Comparison of ENCODE assay signal across 9 cellular contexts in the genomic region with DNA sequence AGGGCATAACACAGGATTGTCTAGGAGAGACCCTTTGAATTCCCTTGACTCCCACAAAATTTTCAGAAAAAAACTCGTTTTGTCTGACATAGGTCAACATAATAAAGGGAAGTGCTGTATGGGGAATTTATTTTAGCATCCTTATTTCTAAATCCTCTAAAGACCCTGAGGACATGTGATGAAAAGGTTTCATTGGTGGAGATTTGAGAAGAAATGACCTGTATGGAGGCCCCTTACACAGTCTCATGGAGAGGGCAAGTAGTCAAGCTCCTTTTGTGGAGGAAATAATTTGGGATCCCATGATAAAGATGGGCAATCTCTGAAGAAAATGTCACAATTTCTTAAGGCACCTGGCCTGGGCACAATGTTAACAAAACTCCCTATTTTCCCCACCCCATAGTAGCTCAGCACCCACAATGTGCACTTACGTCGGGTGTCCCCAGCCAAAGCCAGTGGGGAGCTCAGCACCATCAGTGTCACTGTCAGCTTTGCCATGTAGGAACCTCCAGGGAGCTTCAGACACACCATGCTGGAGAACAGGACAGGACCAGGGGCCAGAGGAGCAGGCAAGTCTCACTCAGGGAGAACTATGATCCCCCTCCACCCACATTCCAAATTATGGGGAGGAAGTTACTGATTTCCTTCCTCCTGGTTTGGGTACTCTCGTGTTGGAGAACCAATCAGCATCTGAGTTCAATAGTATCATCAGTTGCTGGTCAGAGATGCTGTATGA. TPM values are rescaled to one million over a fixed set of nuclear protein-coding genes. Genes with fewer than 3 reads are reported as not detected.
A peak's percentile ranks its signal among the peaks of the same experiment; 100 is the strongest.
DNase-seq lines count a peak whose midpoint lies in the region; ATAC-seq and TF ChIP-seq lines count a peak whose summit lies in the region.
"Had no signal": no experiment of that assay in that cellular context is flagged by ENCODE, and none has a peak within 500 bp of the region (broad histone marks: within the 10 kb centered on the region; RNA-seq: fewer than 3 reads in every experiment).

A gene (minus strand): TSS at position 591 of the 733 bp plus-strand sequence. CDS start 63 bp downstream, at position 528.

- no peaks in the 10 kb centered on the region for H3K36me3 Mint-ChIP-seq in activated T-cell treated with anti-CD3 and anti-CD28 coated beads, Interleukin-2, amount 50 U/mL, for 4 hours (ENCODE audit: insufficient read depth)

- TF ChIP-seq CTCF in GM12864 (IDR thresholded peaks at IDR 0.05; ENCODE audit: low read depth, low read length, missing control alignments): no peak

- H3K27me3 Mint-ChIP-seq in activated T-cell treated with anti-CD3 and anti-CD28 coated beads, Interleukin-2, amount 50 U/mL, for 4 hours (ENCODE audit: low read depth): no peaks in the 10 kb centered on the region

- no peaks in the 10 kb centered on the region for H3K79me2 ChIP-seq in mesendoderm (ENCODE audit: control insufficient read depth, insufficient read depth, low read length)

- no peaks in the 10 kb centered on the region for H3K79me1 ChIP-seq in mesendoderm (ENCODE audit: low read length)

- no peak within 1 kb of the TSS for H2BK15ac ChIP-seq in mesendoderm (replicated peaks; ENCODE audit: low read depth)

- no peak within 1 kb of the TSS for H4K8ac ChIP-seq in mesendoderm (ENCODE audit: low read depth, low read length)

- no peak within 1 kb of the TSS for H4K5ac ChIP-seq in mesendoderm (ENCODE audit: low read length)

- H3K4me1 ChIP-seq in mesendoderm (ENCODE audit: control insufficient read depth, low read depth, low read length): no peaks in the 10 kb centered on the region

- H3K4me2 ChIP-seq in mesendoderm (ENCODE audit: low read length): no peak within 1 kb of the TSS

- no peak within 1 kb of the TSS for H3K27ac ChIP-seq in mesendoderm (ENCODE audit: low read depth, low read length)
- H3K27ac ChIP-seq: cardiac muscle cell had no signal

- H3K4ac ChIP-seq in mesendoderm (ENCODE audit: low read depth, low read length): no peak within 1 kb of the TSS

- H3K9ac ChIP-seq in mesendoderm (ENCODE audit: low read length): no peak within 1 kb of the TSS

- H3K4me1 Mint-ChIP-seq in activated T-cell treated with anti-CD3 and anti-CD28 coated beads, Interleukin-2, amount 50 U/mL, for 4 hours (ENCODE audit: low read depth): peaks cover 7% of the 10 kb centered on the region

- H3K4me3 Mint-ChIP-seq in activated T-cell treated with anti-CD3 and anti-CD28 coated beads, Interleukin-2, amount 50 U/mL, for 4 hours: peak within 1 kb of the TSS; percentile 70

- no peaks in the 10 kb centered on the region for H3K27me3 ChIP-seq in mesendoderm (ENCODE audit: insufficient read depth, low read length, poor library complexity)
- H3K27me3 ChIP-seq: cardiac muscle cell had no signal

- no peaks in the 10 kb centered on the region for H3K9me3 Mint-ChIP-seq in activated T-cell treated with anti-CD3 and anti-CD28 coated beads, Interleukin-2, amount 50 U/mL, for 4 hours

- no peak within 1 kb of the TSS for H3K18ac ChIP-seq in mesendoderm (ENCODE audit: low read length)

- H2AK5ac ChIP-seq in mesendoderm (ENCODE audit: low read length): no peak within 1 kb of the TSS

- no CpG with 5 or more reads among the region's 4 CpGs for WGBS in mesendoderm (ENCODE audit: extremely low coverage, insufficient coverage, low lambda C conversion rate)

- DNase-seq in GM12864 (ENCODE audit: low read depth): peak; percentile 66
- no peak for DNase-seq in activated T-cell treated with anti-CD3 and anti-CD28 coated beads, Interleukin-2, amount 50 U/mL, for 4 hours
- DNase-seq in mesendoderm: peak; percentile 29
- no peak for DNase-seq in foreskin melanocyte
- DNase-seq in NCI-H2107 (lab: John Stamatoyannopoulos, UW): no peak
- no peak for DNase-seq in T1000 (lab: John Stamatoyannopoulos, UW)

- H3K56ac ChIP-seq in mesendoderm (ENCODE audit: low read length): no peak within 1 kb of the TSS

- H2BK5ac ChIP-seq in mesendoderm (ENCODE audit: low read length): no peak within 1 kb of the TSS

- peak; percentile 82 for ATAC-seq in HG02840 (IDR thresholded peaks at IDR 0.05; ENCODE audit: low FRiP score, unreplicated experiment)
- peak; percentile 48 to 61 for ATAC-seq in activated T-cell treated with anti-CD3 and anti-CD28 coated beads, Interleukin-2, amount 50 U/mL, for 4 hours
- ATAC-seq in HG02870 (IDR thresholded peaks at IDR 0.05; ENCODE audit: unreplicated experiment): no peak

- peak within 1 kb of the TSS; percentile 77 for H3K4me3 ChIP-seq in GM12864 (ENCODE audit: low read depth, low read length)
- no peak within 1 kb of the TSS for H3K4me3 ChIP-seq in mesendoderm (ENCODE audit: low read length)
- H3K4me3 ChIP-seq: cardiac muscle cell had no signal

- no peaks in the 10 kb centered on the region for H3K36me3 ChIP-seq in mesendoderm (ENCODE audit: control insufficient read depth, insufficient read depth, low read length)
- H3K36me3 ChIP-seq: cardiac muscle cell had no signal

- no peak within 1 kb of the TSS for H3K23ac ChIP-seq in mesendoderm (ENCODE audit: low read length)

- H2BK120ac ChIP-seq in mesendoderm (ENCODE audit: low read depth, low read length): no peak within 1 kb of the TSS

RNA-seq across cellular contexts. Expression of the gene that starts here (rescaled TPM):
- 1 to 10 TPM; 1.1 to 6.0 (median 2.5) TPM for total RNA-seq in activated T-cell treated with anti-CD3 and anti-CD28 coated beads, Interleukin-2, amount 50 U/mL, for 4 hours
- 0.07 TPM for polyA plus RNA-seq in mesendoderm (2013, experiment 1 of 2)
- polyA plus RNA-seq in mesendoderm (2013, experiment 2 of 2): 0.14 TPM
- total RNA-seq: cardiac muscle cell had no signal

Comparison
In these comparisons a context has a peak if more than half of its experiments do, and no peak if none do; other contexts are left out.
1. DNase-seq: peak in GM12864 (single experiment) and mesendoderm (single experiment); none in activated T-cell treated with anti-CD3 and anti-CD28 coated beads, Interleukin-2, amount 50 U/mL, for 4 hours (single experiment), foreskin melanocyte (single experiment), NCI-H2107 (single experiment) and T1000 (single experiment).